In the genomic region with DNA sequence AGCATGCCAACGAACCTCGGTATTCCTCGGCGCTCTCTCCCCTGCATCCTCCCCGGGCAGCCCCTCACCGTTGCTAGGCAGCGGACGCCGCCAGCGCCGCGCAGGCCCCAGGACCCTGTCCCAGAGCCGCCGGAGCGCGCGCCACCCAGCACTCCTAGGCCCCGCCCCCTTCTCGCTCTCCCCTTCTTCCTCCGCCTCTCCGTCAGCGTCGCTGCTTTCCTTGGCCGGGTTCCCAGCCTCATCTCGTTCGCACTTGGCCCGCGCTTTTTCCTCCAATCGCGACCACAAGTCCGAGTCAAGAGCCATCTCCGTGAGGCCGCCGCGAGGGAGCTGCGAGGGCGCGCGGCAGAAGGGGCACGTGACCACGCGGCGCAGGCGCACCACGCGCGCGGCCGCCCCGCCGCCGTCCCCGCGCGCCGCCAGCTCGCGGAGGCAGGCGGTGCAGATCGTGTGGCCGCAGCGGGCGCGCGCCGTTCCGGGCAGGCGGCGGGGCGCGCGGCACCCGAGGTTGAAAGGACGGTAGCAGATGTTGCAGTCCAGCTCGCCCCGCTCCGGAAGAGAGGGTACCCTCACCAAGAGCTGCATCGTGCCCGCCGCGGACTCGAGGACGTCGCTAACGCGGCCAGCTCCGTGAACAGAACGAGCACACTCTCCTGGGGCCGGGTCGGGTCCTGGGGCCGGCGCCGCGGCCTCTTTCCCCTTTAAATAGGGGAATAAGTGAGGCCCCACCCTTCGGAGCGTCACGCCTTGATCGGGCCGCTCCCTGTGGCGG, we compare ENCODE assay signal across 8 cellular contexts. TPM values are rescaled to one million over a fixed set of nuclear protein-coding genes. Genes with fewer than 3 reads are reported as not detected.
DNase-seq lines count a peak whose midpoint lies in the region; ATAC-seq and TF ChIP-seq lines count a peak whose summit lies in the region.

A gene (minus strand): TSS at position 679 of the 772 bp plus-strand sequence. CDS start 94 bp downstream, at position 585.

- H3K36me3 ChIP-seq in HUES6 (ENCODE audit: control insufficient read depth, insufficient read depth, low read length) (peaks cover under 1% of the 10 kb centered on the region; the same call in 1 of the 2 replicates), NT2/D1 (ENCODE audit: insufficient read depth, insufficient read length, low read length) (peaks cover under 1% of the 10 kb centered on the region)

- intact Hi-C loops in CD4-positive, alpha-beta T cell (cut with DNase I, micrococcal nuclease), result loop anchor here (1.0 to 10.0 kb wide), 5 partner anchors 15 to 91 kb away; a partner anchor contains a TSS

- H3K9me3 ChIP-seq in CD4-positive, alpha-beta T cell (ENCODE audit: control insufficient read depth, low read length), result no peaks in the 10 kb centered on the region
- H3K9me3 ChIP-seq in HUES6 (ENCODE audit: control insufficient read depth, insufficient read depth, low read depth, low read length) (peaks cover 3% of the 10 kb centered on the region; the same call in 1 of the 2 replicates), NT2/D1 (ENCODE audit: insufficient read depth, low read length) (peaks cover 5% of the 10 kb centered on the region; the same call in 1 of the 2 replicates)

- H3K27me3 ChIP-seq in CD4-positive, alpha-beta T cell (ENCODE audit: control insufficient read depth, insufficient read depth, low read length), result no peaks in the 10 kb centered on the region
- H3K27me3 ChIP-seq in HUES6 (ENCODE audit: control insufficient read depth, insufficient read depth, low read length), result peaks cover 42% of the 10 kb centered on the region
- H3K27me3 ChIP-seq in NT2/D1 (ENCODE audit: insufficient read depth, insufficient read length), result peaks cover 8% of the 10 kb centered on the region

- DNase-seq in CD4-positive, alpha-beta T cell, result peak; percentile 68 to 81 (median 72)
- DNase-seq in NT2/D1 (ENCODE audit: low read depth, low spot score) (no peak), endothelial cell (ENCODE audit: low spot score) (peak; percentile 72), midbrain (lab: John Stamatoyannopoulos, UW) (peak; percentile 80)
- peak; percentile 79 for DNase-seq in activated CD8-positive, alpha-beta memory T cell treated with anti-CD3 and anti-CD28 coated beads, Interleukin-2, amount 50 U/mL, for 4 hours
- peak; percentile 59 to 66 for DNase-seq in stimulated activated CD8-positive, alpha-beta memory T cell treated with anti-CD3 and anti-CD28 coated beads, Interleukin-15, amount 100 ng/mL, for 4 hours (ENCODE audit: low read depth in 2 of 2)

- CTCF ChIA-PET in CD4-positive, alpha-beta T cell (lab: Charles Lee), result interaction anchor here (0.9 to 3.8 kb wide), 5 partner anchors 16 to 141 kb away, joined by 4 to 50 read pairs (median 6); a partner anchor contains a TSS

- peak within 1 kb of the TSS; percentile 36 for H3K9ac ChIP-seq in HUES6 (ENCODE audit: low read length)
- H3K9ac ChIP-seq in NT2/D1 (ENCODE audit: insufficient read length, low read depth), result peak within 1 kb of the TSS; percentile 67

- peak within 1 kb of the TSS; percentile 71 for H3K27ac ChIP-seq in CD4-positive, alpha-beta T cell (ENCODE audit: low read depth, low read length)
- H3K27ac ChIP-seq in HUES6 (ENCODE audit: low read depth, low read length), result no peak within 1 kb of the TSS

- peaks cover 13% of the 10 kb centered on the region for H3K4me1 ChIP-seq in HUES6 (ENCODE audit: control insufficient read depth, insufficient read depth, low read length)
- H3K4me1 ChIP-seq in NT2/D1 (ENCODE audit: insufficient read depth, insufficient read length), result peaks cover 3% of the 10 kb centered on the region

- peak within 1 kb of the TSS; percentile 89 for H3K4me3 Mint-ChIP-seq in CD4-positive, alpha-beta T cell
- H3K4me3 Mint-ChIP-seq in endothelial cell (ENCODE audit: unreplicated experiment), result peak within 1 kb of the TSS; percentile 88

- peak within 1 kb of the TSS; percentile 90 for H3K27ac Mint-ChIP-seq in CD4-positive, alpha-beta T cell
- H3K27ac Mint-ChIP-seq in endothelial cell (ENCODE audit: unreplicated experiment), result no peak within 1 kb of the TSS

- H3K4me1 Mint-ChIP-seq in CD4-positive, alpha-beta T cell (ENCODE audit: low read depth), result peaks cover 30% of the 10 kb centered on the region
- H3K4me1 Mint-ChIP-seq in endothelial cell (ENCODE audit: unreplicated experiment), result peaks cover 27% of the 10 kb centered on the region

- H3K27me3 Mint-ChIP-seq in CD4-positive, alpha-beta T cell, result no peaks in the 10 kb centered on the region
- H3K27me3 Mint-ChIP-seq in endothelial cell (ENCODE audit: unreplicated experiment), result peaks cover 16% of the 10 kb centered on the region

- TF ChIP-seq CTCF in CD4-positive, alpha-beta T cell (IDR thresholded peaks at IDR 0.05), result no peak
- no peak for TF ChIP-seq CTCF in endothelial cell (IDR thresholded peaks at IDR 0.05; ENCODE audit: unreplicated experiment)

- peak; percentile 73 for ATAC-seq in CD4-positive, alpha-beta T cell (ENCODE audit: poor library complexity)
- peak; percentile 68 for ATAC-seq in GM21381 (IDR thresholded peaks at IDR 0.05; ENCODE audit: unreplicated experiment)

- POLR2A ChIA-PET in CD4-positive, alpha-beta T cell (lab: Charles Lee), result interaction anchor here (0.6 to 4.3 kb wide), 27 partner anchors 11 to 305 kb away, joined by 3 to 60 read pairs (median 4); a partner anchor contains a TSS

- H3K4me3 ChIP-seq in HUES6 (ENCODE audit: low read depth, low read length) (peak within 1 kb of the TSS; percentile 64), NT2/D1 (ENCODE audit: insufficient read length, low read depth) (peak within 1 kb of the TSS; percentile 46)

- peaks cover 17% of the 10 kb centered on the region for H3K36me3 Mint-ChIP-seq in CD4-positive, alpha-beta T cell (ENCODE audit: low read depth)
- peaks cover 3% of the 10 kb centered on the region for H3K36me3 Mint-ChIP-seq in endothelial cell (ENCODE audit: low read depth, unreplicated experiment)

- H3K9me3 Mint-ChIP-seq in CD4-positive, alpha-beta T cell, result no peaks in the 10 kb centered on the region
- no peaks in the 10 kb centered on the region for H3K9me3 Mint-ChIP-seq in endothelial cell (ENCODE audit: unreplicated experiment)

RNA-seq across cellular contexts. Expression of the gene that starts here (rescaled TPM):
- total RNA-seq in CD4-positive, alpha-beta T cell, result 1 to 10 TPM; 3.2 to 3.5 TPM
- 0.77 TPM for total RNA-seq in endothelial cell (ENCODE audit: unreplicated experiment)

Comparison
In these comparisons a context has a peak if more than half of its experiments do, and no peak if none do; other contexts are left out.
1. Peak in DNase-seq in endothelial cell; RNA of the gene not detected or under 1 TPM.